In genomic region chr6:112701201-112701600, GRCh38 we compare ENCODE assay signal across 12 cellular contexts.
A peak's percentile ranks its signal among the peaks of the same experiment; 100 is the strongest.
DNase-seq lines count a peak whose midpoint lies in the region; ATAC-seq and TF ChIP-seq lines count a peak whose summit lies in the region.
"Had no signal": no experiment of that assay in that cellular context is flagged by ENCODE, and none has a peak within 500 bp of the region (broad histone marks: within the 10 kb centered on the region; RNA-seq: fewer than 3 reads in every experiment).

No MANE protein-coding gene starts in this region.

- in situ Hi-C loops in astrocyte of the spinal cord (cut with HindIII; ENCODE audit: low sequenced_read_pairs), result no loop called here

- TF ChIP-seq CTCF in astrocyte of the spinal cord (IDR thresholded peaks at IDR 0.05; ENCODE audit: low read depth, low read length), result no peak
- TF ChIP-seq CTCF in mesothelial cell of epicardium (IDR thresholded peaks at IDR 0.05; ENCODE audit: unreplicated experiment), result no peak

- H3K9me3 Mint-ChIP-seq in mesothelial cell of epicardium (no peaks in the 10 kb centered on the region), T-cell (peaks cover 0 to 4% (median 4%) of the 10 kb centered on the region in 3 donors)

- peak overlapping the region; percentile 80 for H3K27ac Mint-ChIP-seq in mesothelial cell of epicardium
- H3K27ac Mint-ChIP-seq in T-cell, result no peak overlapping the region
- H3K27ac Mint-ChIP-seq: memory B cell had no signal

- peaks cover 33% of the 10 kb centered on the region for H3K4me1 Mint-ChIP-seq in mesothelial cell of epicardium
- no peaks in the 10 kb centered on the region for H3K4me1 Mint-ChIP-seq in T-cell
- H3K4me1 Mint-ChIP-seq: memory B cell had no signal

- peak; percentile 74 for DNase-seq in EH (ENCODE audit: low read depth)
- DNase-seq in NCI-H1105 treated with DMSO at 0.1 percent for 48 hours (lab: John Stamatoyannopoulos, UW), result peak; percentile 75
- peak; percentile 41 for DNase-seq in astrocyte of the spinal cord (ENCODE audit: low read depth, low spot score)
- DNase-seq in mesothelial cell of epicardium (ENCODE audit: low spot score in 2 of 2, unreplicated experiment in 2 of 2), result peak in 1 of 2 experiments; percentile 42
- no peak for DNase-seq in NCI-H345 (lab: John Stamatoyannopoulos, UW)
- no peak for DNase-seq in T-cell
- DNase-seq: amniotic stem cell, NCI-H526 treated with DMSO at 0.1 percent for 48 hours, stomach had no signal

- H3K27me3 Mint-ChIP-seq in mesothelial cell of epicardium (ENCODE audit: low read depth), result no peaks in the 10 kb centered on the region
- no peaks in the 10 kb centered on the region for H3K27me3 Mint-ChIP-seq in T-cell
- H3K27me3 Mint-ChIP-seq: memory B cell had no signal

- CTCF ChIA-PET in T-cell (lab: Charles Lee), result no interaction called here

- ATAC-seq in GM18858 (IDR thresholded peaks at IDR 0.05; ENCODE audit: unreplicated experiment) (no peak), GM21737 (IDR thresholded peaks at IDR 0.05; ENCODE audit: unreplicated experiment) (no peak), T-cell (replicated peaks in 1 of 4) (no peak)

- POLR2A ChIA-PET in T-cell (lab: Charles Lee), result no interaction called here

- H3K4me3 Mint-ChIP-seq in mesothelial cell of epicardium, result no peak overlapping the region
- H3K4me3 Mint-ChIP-seq in T-cell, result no peak overlapping the region
- H3K4me3 Mint-ChIP-seq: memory B cell had no signal

- H3K4me3 ChIP-seq in astrocyte of the spinal cord (ENCODE audit: low read depth, low read length), result no peak overlapping the region
- H3K4me3 ChIP-seq: stomach had no signal

- peaks cover 2% of the 10 kb centered on the region for H3K36me3 Mint-ChIP-seq in mesothelial cell of epicardium
- H3K36me3 Mint-ChIP-seq in T-cell, result no peaks in the 10 kb centered on the region

Comparison
In these comparisons a context has a peak if more than half of its experiments do, and no peak if none do; other contexts are left out.
1. DNase-seq: peak in EH (single experiment), NCI-H1105 treated with DMSO at 0.1 percent for 48 hours (single experiment) and astrocyte of the spinal cord (single experiment); none in NCI-H345 (single experiment) and T-cell (0 of 34).